22 cellular contexts compared by ENCODE assay signal in genomic region chr7:88105231-88105630, GRCh38.
DNase-seq lines count a peak whose midpoint lies in the region; ATAC-seq, FAIRE-seq and TF ChIP-seq lines count a peak whose summit lies in the region.
"Had no signal": no experiment of that assay in that cellular context is flagged by ENCODE, and none has a peak within 500 bp of the region (broad histone marks: within the 10 kb centered on the region; RNA-seq: fewer than 3 reads in every experiment).

No MANE protein-coding gene starts in this region.

- no peaks in the 10 kb centered on the region for H3K9me3 ChIP-seq in liver (ENCODE audit: control insufficient read depth in 4 of 4, low read length in 3 of 4)
- H3K9me3 ChIP-seq in MG63, result no peaks in the 10 kb centered on the region
- H3K9me3 ChIP-seq: A549 had no signal

- no peaks in the 10 kb centered on the region for H3K27me3 Mint-ChIP-seq in activated T-helper 2 cell treated with anti-CD3 and anti-CD28 coated beads, Interferon-gamma antibody, Interleukin-2, Interleukin-4, amounts not matched to agents 10 μg/mL and 5 μg/mL and 100 μg/mL, durations not matched to agents 14 hours and 24 hours and 36 hours (ENCODE audit: low read depth)

- DNase-seq in activated T-helper 2 cell treated with anti-CD3 and anti-CD28 coated beads, Interferon-gamma antibody, Interleukin-2, Interleukin-4, amounts not matched to agents 10 μg/mL and 5 μg/mL and 100 μg/mL, durations not matched to agents 14 hours and 24 hours and 36 hours (ENCODE audit: low spot score), result no peak
- DNase-seq in dermis microvascular lymphatic vessel endothelial cell (ENCODE audit: low read depth in 2 of 2) (peak; percentile 70 to 74), urothelium cell line (ENCODE audit: low spot score) (no peak), GM13977 (ENCODE audit: low spot score) (no peak), MG63 (no peak)
- DNase-seq: 8988T; ACHN; C1 segment of cervical spinal cord; Calu3; CD4-positive, alpha-beta memory T cell; COR-L47; DMS53; DMS79 treated with DMSO at 0.1 percent for 48 hours; H9 had no signal

- in situ Hi-C loops in GM13977 (cut with MboI; ENCODE audit: low pct_unique_long_range_greater_than_20kb, low sequenced_read_pairs, unreplicated experiment), result loop anchor here (25.0 kb wide), 3 partner anchors 218 to 793 kb away; partner anchors contain the start of genes DBF4 and SLC25A40

- no peak overlapping the region for H3K4me3 ChIP-seq in liver (ENCODE audit: low read depth in 1 of 3, low read length in 3 of 3)
- H3K4me3 ChIP-seq in MG63, result no peak overlapping the region
- H3K4me3 ChIP-seq: A549, GM23338 had no signal

- H3K36me3 Mint-ChIP-seq in activated T-helper 2 cell treated with anti-CD3 and anti-CD28 coated beads, Interferon-gamma antibody, Interleukin-2, Interleukin-4, amounts not matched to agents 10 μg/mL and 5 μg/mL and 100 μg/mL, durations not matched to agents 14 hours and 24 hours and 36 hours (ENCODE audit: low read depth), result no peaks in the 10 kb centered on the region
- H3K36me3 Mint-ChIP-seq: CD4-positive, alpha-beta memory T cell had no signal

- no peak overlapping the region for H3K4me3 Mint-ChIP-seq in activated T-helper 2 cell treated with anti-CD3 and anti-CD28 coated beads, Interferon-gamma antibody, Interleukin-2, Interleukin-4, amounts not matched to agents 10 μg/mL and 5 μg/mL and 100 μg/mL, durations not matched to agents 14 hours and 24 hours and 36 hours (ENCODE audit: low read depth)
- H3K4me3 Mint-ChIP-seq: CD4-positive, alpha-beta memory T cell; GM23338; H9 had no signal

- no peak for TF ChIP-seq RAD21 in liver (IDR thresholded peaks at IDR 0.05)

- intact Hi-C loops in activated T-helper 2 cell treated with anti-CD3 and anti-CD28 coated beads, Interferon-gamma antibody, Interleukin-2, Interleukin-4, amounts not matched to agents 10 μg/mL and 5 μg/mL and 100 μg/mL, durations not matched to agents 14 hours and 24 hours and 36 hours (cut with micrococcal nuclease), result loop anchor here (5.0 to 10.0 kb wide), 2 partner anchors 173 to 480 kb away; partner anchors contain the start of genes ADAM22 and RUNDC3B

- H3K9me3 Mint-ChIP-seq in activated T-helper 2 cell treated with anti-CD3 and anti-CD28 coated beads, Interferon-gamma antibody, Interleukin-2, Interleukin-4, amounts not matched to agents 10 μg/mL and 5 μg/mL and 100 μg/mL, durations not matched to agents 14 hours and 24 hours and 36 hours, result no peaks in the 10 kb centered on the region
- H3K9me3 Mint-ChIP-seq: CD4-positive, alpha-beta memory T cell; GM23338; H9 had no signal

- H3K4me1 ChIP-seq in liver (ENCODE audit: control insufficient read depth in 4 of 4, insufficient read depth in 4 of 4, low read length in 3 of 4), result no peaks in the 10 kb centered on the region
- H3K4me1 ChIP-seq: A549 had no signal

- no peaks in the 10 kb centered on the region for H3K36me3 ChIP-seq in liver (ENCODE audit: control insufficient read depth in 4 of 4, insufficient read depth in 3 of 4, low read depth in 1 of 4, low read length in 3 of 4)
- H3K36me3 ChIP-seq in MG63, result no peaks in the 10 kb centered on the region

- peak; percentile 53 for FAIRE-seq in urothelium cell line (lab: Jason Lieb, UNC)
- FAIRE-seq: A549, G401.6, GM12892, GM19239 had no signal

- 54% methylated on average over 3 of the region's 3 CpGs for WGBS in liver

- H3K4me1 Mint-ChIP-seq in activated T-helper 2 cell treated with anti-CD3 and anti-CD28 coated beads, Interferon-gamma antibody, Interleukin-2, Interleukin-4, amounts not matched to agents 10 μg/mL and 5 μg/mL and 100 μg/mL, durations not matched to agents 14 hours and 24 hours and 36 hours (ENCODE audit: low read depth), result peaks cover 26% of the 10 kb centered on the region

- TF ChIP-seq CTCF in liver (IDR thresholded peaks at IDR 0.05; ENCODE audit: low read depth, low read length, missing input control) (no peak), GM13977 (IDR thresholded peaks at IDR 0.05; ENCODE audit: extremely low read depth, insufficient read depth, missing control alignments) (no peak)

- H3K9ac ChIP-seq in liver (ENCODE audit: low read depth in 1 of 2, low read length in 2 of 2), result no peak overlapping the region

- H3K27ac Mint-ChIP-seq in activated T-helper 2 cell treated with anti-CD3 and anti-CD28 coated beads, Interferon-gamma antibody, Interleukin-2, Interleukin-4, amounts not matched to agents 10 μg/mL and 5 μg/mL and 100 μg/mL, durations not matched to agents 14 hours and 24 hours and 36 hours, result peak overlapping the region; percentile 0
- H3K27ac Mint-ChIP-seq: CD4-positive, alpha-beta memory T cell; GM23338; H9 had no signal

- ATAC-seq in GM19452 (IDR thresholded peaks at IDR 0.05; ENCODE audit: unreplicated experiment), result no peak
- ATAC-seq: A549, GM23338, HCT116 had no signal

- H3K27me3 ChIP-seq in liver (ENCODE audit: control insufficient read depth in 4 of 4, insufficient read depth in 4 of 4, low read length in 3 of 4), result no peaks in the 10 kb centered on the region
- no peaks in the 10 kb centered on the region for H3K27me3 ChIP-seq in MG63

- H3K27ac ChIP-seq in liver (ENCODE audit: low read depth in 1 of 2, low read length in 2 of 2), result no peak overlapping the region
- H3K27ac ChIP-seq: A549 had no signal

TF ChIP-seq in liver, 16 proteins besides CTCF, POLR2A, EP300 and RAD21:
- TF ChIP-seq SP1 (IDR thresholded peaks at IDR 0.05) (no peak), HNF4A (conservative IDR thresholded peaks at IDR 0.05) (peak; percentile 17 to 22)

Comparison
In these comparisons a context has a peak if more than half of its experiments do, and no peak if none do; other contexts are left out.
1. DNase-seq: peak in dermis microvascular lymphatic vessel endothelial cell (2 of 2); none in activated T-helper 2 cell treated with anti-CD3 and anti-CD28 coated beads, Interferon-gamma antibody, Interleukin-2, Interleukin-4, amounts not matched to agents 10 μg/mL and 5 μg/mL and 100 μg/mL, durations not matched to agents 14 hours and 24 hours and 36 hours (single experiment), urothelium cell line (single experiment), GM13977 (single experiment) and MG63 (single experiment).